18 cellular contexts compared by ENCODE assay signal in genomic region chr6:122014961-122015360, GRCh38.
DNase-seq lines count a peak whose midpoint lies in the region; ATAC-seq and TF ChIP-seq lines count a peak whose summit lies in the region.
"Had no signal": no experiment of that assay in that cellular context is flagged by ENCODE, and none has a peak within 500 bp of the region (broad histone marks: within the 10 kb centered on the region; RNA-seq: fewer than 3 reads in every experiment).

No MANE protein-coding gene starts in this region.

- no peak for TF ChIP-seq POLR2A in erythroblast (IDR thresholded peaks at IDR 0.05; ENCODE audit: low read length)

- ATAC-seq in HG02973 (IDR thresholded peaks at IDR 0.05; ENCODE audit: unreplicated experiment) = no peak
- ATAC-seq: effector memory CD8-positive, alpha-beta T cell; gastroesophageal sphincter; left ventricle myocardium superior; sciatic nerve had no signal

- peak; percentile 62 for DNase-seq in ELR (ENCODE audit: low read depth)
- DNase-seq in RPMI7951 (ENCODE audit: low read depth) = peak; percentile 57
- peak; percentile 39 for DNase-seq in fibroblast of gingiva (ENCODE audit: low read depth)
- peak; percentile 52 for DNase-seq in skeletal muscle cell (ENCODE audit: low read depth)
- DNase-seq in erythroblast (lab: John Stamatoyannopoulos, UW) = no peak
- DNase-seq in activated gamma-delta T cell treated with Interleukin-2 at 50 U/mL for 16 hours = no peak
- DNase-seq: activated B cell treated with CpG ODN at 0.5 μM for 24 hours; activated CD8-positive, alpha-beta memory T cell treated with anti-CD3 and anti-CD28 coated beads for 24 hours; effector memory CD8-positive, alpha-beta T cell; left ventricle myocardium superior; Right ventricle myocardium superior; stimulated activated CD4-positive, alpha-beta T cell treated with anti-CD3 and anti-CD28 coated beads, Interleukin-2, amount 100 ng/mL, for 48 hours; substantia nigra; T-helper 2 cell had no signal

- H3K4me3 ChIP-seq in skeletal muscle cell (ENCODE audit: low read depth, low read length) = no peak overlapping the region
- H3K4me3 ChIP-seq: gastroesophageal sphincter, HAP-1 had no signal

Comparison
In these comparisons a context has a peak if more than half of its experiments do, and no peak if none do; other contexts are left out.
1. DNase-seq: peak in ELR (single experiment), RPMI7951 (single experiment), fibroblast of gingiva (single experiment) and skeletal muscle cell (single experiment); none in erythroblast (0 of 2) and activated gamma-delta T cell treated with Interleukin-2 at 50 U/mL for 16 hours (single experiment).